15 cellular contexts compared by ENCODE assay signal in genomic region chr3:180402463-180403073, GRCh38.
DNase-seq lines count a peak whose midpoint lies in the region; ATAC-seq lines count a peak whose summit lies in the region.
"Had no signal": no experiment of that assay in that cellular context is flagged by ENCODE, and none has a peak within 500 bp of the region (broad histone marks: within the 10 kb centered on the region; RNA-seq: fewer than 3 reads in every experiment).

No MANE protein-coding gene starts in this region.

- ATAC-seq in HG02759 (IDR thresholded peaks at IDR 0.05; ENCODE audit: unreplicated experiment) = peak; percentile 76
- ATAC-seq: activated naive CD4-positive, alpha-beta T cell treated with anti-CD3 and anti-CD28 coated beads, Interleukin-2, amount 50 U/mL, for 72 hours; left cardiac atrium had no signal

- DNase-seq in NCI-H82 (lab: John Stamatoyannopoulos, UW) (peak; percentile 54), NCI-H82 treated with DMSO at 0.1 percent for 48 hours (lab: John Stamatoyannopoulos, UW; ENCODE audit: unreplicated experiment) (no peak), NCI-H524 (lab: John Stamatoyannopoulos, UW) (peak; percentile 65 to 94), NCI-H1930 (lab: John Stamatoyannopoulos, UW) (no peak), COLO829 (ENCODE audit: low spot score) (no peak), amniotic stem cell (lab: John Stamatoyannopoulos, UW) (no peak), SK-N-DZ (ENCODE audit: low spot score) (no peak)
- DNase-seq: activated CD8-positive, alpha-beta memory T cell treated with anti-CD3 and anti-CD28 coated beads, Interleukin-2, amount 50 U/mL, for 48 hours; caudate nucleus; head of caudate nucleus; left cardiac atrium; NCI-H1105; OCI-M1 had no signal

Comparison
In these comparisons a context has a peak if more than half of its experiments do, and no peak if none do; other contexts are left out.
1. DNase-seq: peak in NCI-H82 (single experiment) and NCI-H524 (2 of 2); none in NCI-H82 treated with DMSO at 0.1 percent for 48 hours (single experiment), NCI-H1930 (0 of 2), COLO829 (single experiment), amniotic stem cell (single experiment) and SK-N-DZ (single experiment).